In genomic region chr16:29687755-29688154, GRCh38 we compare ENCODE assay signal across 22 cellular contexts. TPM values are rescaled to one million over a fixed set of nuclear protein-coding genes. Genes with fewer than 3 reads are reported as not detected.
A peak's percentile ranks its signal among the peaks of the same experiment; 100 is the strongest.
DNase-seq lines count a peak whose midpoint lies in the region; ATAC-seq, FAIRE-seq and TF ChIP-seq lines count a peak whose summit lies in the region.
"Had no signal": no experiment of that assay in that cellular context is flagged by ENCODE, and none has a peak within 500 bp of the region (broad histone marks: within the 10 kb centered on the region; RNA-seq: fewer than 3 reads in every experiment).

No MANE protein-coding gene starts in this region.

- no peaks in the 10 kb centered on the region; a peak in 3 of 5 replicates for H3K9me3 Mint-ChIP-seq in H9
- H3K9me3 Mint-ChIP-seq in nephron progenitor cell = peaks cover 27% of the 10 kb centered on the region
- H3K9me3 Mint-ChIP-seq: CD8-positive, alpha-beta T cell; immature natural killer cell; stimulated activated naive CD8-positive, alpha-beta T cell treated with anti-CD3 and anti-CD28 coated beads, Interleukin-15, amount 100 ng/mL, for 72 hours had no signal

- no CpG with 5 or more reads among the region's 2 CpGs for WGBS in H9 (ENCODE audit: extremely low coverage, insufficient read length, low lambda C conversion rate)
- 29% methylated on average over 2 of the region's 2 CpGs for WGBS in K562 (ENCODE audit: insufficient coverage, low coverage, missing lambda C conversion rate)

- H3K27ac Mint-ChIP-seq in H9 = peak overlapping the region; percentile 80 to 95 (median 91); a peak in 5 of 7 replicates
- H3K27ac Mint-ChIP-seq in nephron progenitor cell = peak overlapping the region; percentile 17
- H3K27ac Mint-ChIP-seq: CD8-positive, alpha-beta T cell; stimulated activated naive CD8-positive, alpha-beta T cell treated with anti-CD3 and anti-CD28 coated beads, Interleukin-15, amount 100 ng/mL, for 72 hours had no signal

- H3K27me3 ChIP-seq in H9 (ENCODE audit: insufficient read depth, low read length) = no peaks in the 10 kb centered on the region
- no peaks in the 10 kb centered on the region for H3K27me3 ChIP-seq in K562 (ENCODE audit: control insufficient read depth in 2 of 2, insufficient read depth in 2 of 2, low read length in 2 of 2)
- H3K27me3 ChIP-seq: MG63, neutrophil, transverse colon had no signal

- H3K4me3 Mint-ChIP-seq in H9 (peak overlapping the region in 1 of 2 experiments; percentile 68; a peak in 2 of 5 replicates), nephron progenitor cell (no peak overlapping the region)
- H3K4me3 Mint-ChIP-seq: activated naive CD8-positive, alpha-beta T cell; CD8-positive, alpha-beta T cell; immature natural killer cell; stimulated activated naive CD8-positive, alpha-beta T cell treated with anti-CD3 and anti-CD28 coated beads, Interleukin-15, amount 100 ng/mL, for 72 hours had no signal

- no peak for ATAC-seq in K562
- no peak for ATAC-seq in HG02763 (IDR thresholded peaks at IDR 0.05; ENCODE audit: unreplicated experiment)
- no peak for ATAC-seq in HG03439 (IDR thresholded peaks at IDR 0.05; ENCODE audit: unreplicated experiment)
- ATAC-seq: CD8-positive, alpha-beta T cell; left ventricle myocardium superior; mucosa of descending colon; stimulated activated naive CD8-positive, alpha-beta T cell treated with anti-CD3 and anti-CD28 coated beads, Interleukin-15, amount 100 ng/mL, for 72 hours had no signal

- CTCF ChIA-PET in K562 (lab: Yijun Ruan, JAX; ENCODE audit: low intra/inter-chr PET ratio) = no interaction called here

- H3K79me2 ChIP-seq in H9 (ENCODE audit: insufficient read depth, low read length) (no peaks in the 10 kb centered on the region; the same call in 1 of the 2 replicates), K562 (ENCODE audit: control insufficient read depth, insufficient read depth, low read length) (peaks cover 62% of the 10 kb centered on the region)

- no peak for TF ChIP-seq POLR2A in K562 (conservative IDR thresholded peaks at IDR 0.05)

- no peak overlapping the region for H2BK20ac ChIP-seq in H9 (ENCODE audit: low read depth, low read length, poor library complexity, severe bottlenecking)

- peaks cover 7% of the 10 kb centered on the region for H3K79me1 ChIP-seq in H9 (ENCODE audit: insufficient read depth, low read depth, low read length, poor library complexity, severe bottlenecking)

- no peak for TF ChIP-seq CTCF in H9 (conservative IDR thresholded peaks at IDR 0.05)
- TF ChIP-seq CTCF in K562 (IDR thresholded peaks at IDR 0.05 in 2 of 3, conservative IDR thresholded peaks at IDR 0.05 in 1 of 3; ENCODE audit: insufficient read depth in 2 of 3, low read depth in 1 of 3, low read length in 3 of 3) = no peak
- no peak for TF ChIP-seq CTCF in nephron progenitor cell (IDR thresholded peaks at IDR 0.05)

- in situ Hi-C loops in K562 (cut with MboI) = no loop called here

- H3K4me1 ChIP-seq in H9 (ENCODE audit: insufficient read depth, low read length) = peaks cover 5% of the 10 kb centered on the region; the same call in 1 of the 2 replicates
- peaks cover 15 to 38% of the 10 kb centered on the region in 2 experiments for H3K4me1 ChIP-seq in K562 (replicated peaks in 1 of 2; ENCODE audit: control insufficient read depth in 2 of 2, insufficient read depth in 2 of 2, low read length in 2 of 2)
- H3K4me1 ChIP-seq: transverse colon had no signal

- H3K23me2 ChIP-seq in H9 (ENCODE audit: insufficient read length, low read depth, low read length, poor library complexity, severe bottlenecking) = no peaks in the 10 kb centered on the region

- H2BK120ac ChIP-seq in H9 (ENCODE audit: low read depth, low read length, poor library complexity, severe bottlenecking) = no peak overlapping the region

- DNase-seq in H9 (no peak), K562 (ENCODE audit: extremely low read depth in 1 of 4, low spot score in 3 of 4) (no peak), nephron progenitor cell (no peak), NCI-H526 (lab: John Stamatoyannopoulos, UW) (no peak)
- DNase-seq: activated CD4-positive, alpha-beta T cell treated with anti-CD3 and anti-CD28 coated beads for 1 hour; CD8-positive, alpha-beta T cell; immature natural killer cell; IMR-90; left ventricle myocardium superior; MG63; NCI-H1417 treated with DMSO at 0.1 percent for 48 hours; NCI-H524 treated with DMSO at 0.1 percent for 48 hours; small intestine; stimulated activated CD4-positive, alpha-beta T cell treated with anti-CD3 and anti-CD28 coated beads, Interleukin-4, amount 100 ng/mL, for 1 hour; stimulated activated naive CD8-positive, alpha-beta T cell treated with anti-CD3 and anti-CD28 coated beads, Interleukin-15, amount 100 ng/mL, for 72 hours; transverse colon had no signal

- no peak overlapping the region for H2AK5ac ChIP-seq in H9 (ENCODE audit: insufficient read length, low read length)

- peaks cover 8% of the 10 kb centered on the region for H3K9me1 ChIP-seq in K562 (ENCODE audit: control insufficient read depth, insufficient read depth, low read length)

- H3K4me2 ChIP-seq in H9 (ENCODE audit: insufficient read depth, insufficient read length, low read length) (no peak overlapping the region), K562 (ENCODE audit: insufficient read depth, low read length) (no peak overlapping the region)

- no peak overlapping the region for H3K4ac ChIP-seq in H9 (ENCODE audit: low read depth, low read length)

- no peak overlapping the region for H3K56ac ChIP-seq in H9 (ENCODE audit: insufficient read length, low read depth, low read length)

- no peak overlapping the region for H3K4me3 ChIP-seq in K562
- H3K4me3 ChIP-seq: MG63, mucosa of descending colon, transverse colon had no signal

- no TSS peak for BruUV-seq in K562 (replicated peaks; lab: Mats Ljungman, UMichigan)

- H3K9ac ChIP-seq in H9 (ENCODE audit: extremely low read depth, insufficient read length, low read length) = no peak overlapping the region
- H3K9ac ChIP-seq in K562 (ENCODE audit: insufficient read depth in 1 of 2, low read depth in 2 of 2, low read length in 2 of 2) = no peak overlapping the region; a peak in 1 of 4 replicates

- H3K4me1 Mint-ChIP-seq in H9 (peaks cover 26 to 27% of the 10 kb centered on the region in 2 experiments), nephron progenitor cell (peaks cover 26% of the 10 kb centered on the region)

- H2BK12ac ChIP-seq in H9 (ENCODE audit: insufficient read length, low read depth, low read length) = no peak overlapping the region

- H4K91ac ChIP-seq in H9 (ENCODE audit: insufficient read length, low read depth, low read length) = no peak overlapping the region

- no peak overlapping the region for H3T11ph ChIP-seq in H9 (ENCODE audit: low read length)

- H4K20me1 ChIP-seq in H9 (ENCODE audit: control insufficient read depth, insufficient read depth, insufficient read length) = no peaks in the 10 kb centered on the region
- 0 out of 2 replicates have a peak, but pooled peaks cover 15% of the 10 kb centered on the region for H4K20me1 ChIP-seq in K562 (replicated peaks; ENCODE audit: control insufficient read depth, insufficient read depth, low read length)

- no peak for FAIRE-seq in K562 (lab: Jason Lieb, UNC)
- FAIRE-seq: GM19239, small intestine had no signal

- H3K27ac ChIP-seq in H9 (ENCODE audit: insufficient read length, low read depth, low read length) = no peak overlapping the region
- H3K27ac ChIP-seq in K562 (ENCODE audit: extremely low read depth, low read depth, low read length) = peak overlapping the region; percentile 23; the same call in 1 of the 3 replicates
- H3K27ac ChIP-seq: transverse colon had no signal

- no peak overlapping the region for H4K8ac ChIP-seq in H9 (replicated peaks; ENCODE audit: insufficient read length, low read depth, low read length)

- TF ChIP-seq EP300 in K562 (IDR thresholded peaks at IDR 0.05; ENCODE audit: low read length) = no peak

- H4K5ac ChIP-seq in H9 (ENCODE audit: insufficient read length, low read depth, low read length) = no peak overlapping the region

- H2BK15ac ChIP-seq in H9 (ENCODE audit: low read depth, low read length) = no peak overlapping the region

- H3K27me3 Mint-ChIP-seq in H9 (ENCODE audit: low read depth) (no peaks in the 10 kb centered on the region), nephron progenitor cell (ENCODE audit: low read depth, poor library complexity) (no peaks in the 10 kb centered on the region)
- H3K27me3 Mint-ChIP-seq: activated naive CD8-positive, alpha-beta T cell; stimulated activated naive CD8-positive, alpha-beta T cell treated with anti-CD3 and anti-CD28 coated beads, Interleukin-15, amount 100 ng/mL, for 72 hours had no signal

- intact Hi-C loops in K562 (cut with micrococcal nuclease) = no loop called here

- peaks cover 54% of the 10 kb centered on the region; the same call in 2 of the 3 replicates for H3K36me3 ChIP-seq in K562 (ENCODE audit: control insufficient read depth, insufficient read depth, low read length)
- H3K36me3 ChIP-seq: MG63, neutrophil, transverse colon had no signal

- no peak overlapping the region for H3K14ac ChIP-seq in H9 (ENCODE audit: insufficient read depth, low read length)

- no peak overlapping the region for H3K18ac ChIP-seq in H9 (ENCODE audit: insufficient read length, low read depth, low read length)

- H3K23ac ChIP-seq in H9 (ENCODE audit: insufficient read length, low read depth, low read length) = no peak overlapping the region

- TF ChIP-seq RAD21 in K562 (CRISPR knock-in tag; conservative IDR thresholded peaks at IDR 0.05 in 1 of 2, IDR thresholded peaks at IDR 0.05 in 1 of 2) = no peak

- H3K9me3 ChIP-seq in H9 (ENCODE audit: control insufficient read depth, low read depth, low read length) (no peaks in the 10 kb centered on the region), K562 (replicated peaks; ENCODE audit: control insufficient read depth, insufficient read depth, low read depth, low read length) (0 out of 2 replicates have a peak, but pooled peaks cover 6% of the 10 kb centered on the region)
- H3K9me3 ChIP-seq: MG63, mucosa of descending colon, neutrophil, transverse colon had no signal

- peaks cover 24 to 61% (median 56%) of the 10 kb centered on the region in 3 experiments for H3K36me3 Mint-ChIP-seq in H9 (ENCODE audit: insufficient read depth in 1 of 3, low read depth in 3 of 3)
- peaks cover 79% of the 10 kb centered on the region for H3K36me3 Mint-ChIP-seq in nephron progenitor cell (ENCODE audit: low read depth)
- H3K36me3 Mint-ChIP-seq: activated naive CD8-positive, alpha-beta T cell; CD8-positive, alpha-beta T cell; immature natural killer cell had no signal

- POLR2A ChIA-PET in K562 (lab: Yijun Ruan, JAX) = interaction anchor here (0.6 to 4.5 kb wide), 5 partner anchors 9 to 23 kb away, joined by 3 to 30 read pairs (median 5); partner anchors contain the start of gene QPRT

- H2BK5ac ChIP-seq in H9 (ENCODE audit: insufficient read length, low read length) = no peak overlapping the region

- H2AFZ ChIP-seq in H9 (ENCODE audit: low read length) (no peak overlapping the region), K562 (ENCODE audit: low read depth, low read length) (no peak overlapping the region)

RNA-seq across cellular contexts. Expression of gene QPRT, which starts 8.8 kb away (rescaled TPM):
- total RNA-seq in H9 (2021) = 107 TPM in 2 replicates
- 45.6 and 86.1 TPM in 2 replicates for total RNA-seq in K562 (2011; cell fraction: chromatin; rRNA removed; ENCODE audit: low replicate concordance)
- 57.9 and 68.0 TPM in 2 replicates for total RNA-seq in K562 (2011; cell fraction: nucleolus; rRNA removed)
- total RNA-seq in K562 (2011; cell fraction: nucleoplasm; rRNA removed) = 66.3 and 114 TPM in 2 replicates
- 112 and 115 TPM in 2 replicates for total RNA-seq in K562 (2014; rRNA removed)
- 37.3 and 39.2 TPM in 2 replicates for total RNA-seq in K562 (2014; rRNA removed; fragmentation: Illumina TruSeq; extraction: Trizol)
- 72.8 and 76.7 TPM in 2 replicates for total RNA-seq in K562 (2015; rRNA removed; fragmentation: Illumina TruSeq; extraction: Trizol)
- 80.7 and 86.5 TPM in 2 replicates for total RNA-seq in K562 (2021)
- polyA plus RNA-seq in K562 (2011; rRNA removed) = 38.9 and 73.1 TPM in 2 replicates
- 79.6 and 90.5 TPM in 2 replicates for polyA plus RNA-seq in K562 (2011; cell fraction: cytosol; rRNA removed)
- 56.0 and 57.6 TPM in 2 replicates for polyA plus RNA-seq in K562 (2011; cell fraction: nucleus; rRNA removed)
- 120 and 164 TPM in 2 replicates for polyA plus RNA-seq in K562 (2012)
- polyA plus RNA-seq in K562 (2014; fragmentation: Illumina TruSeq; extraction: Trizol) = 64.1 and 72.4 TPM in 2 replicates
- 10 to 100 TPM in 1 of 2 experiments, 1 to 10 TPM in 1; 7.7 to 10.8 TPM for polyA plus RNA-seq in K562 (2014; fragmentation: Nextera tagmentation; extraction: Ambion mirVana)
- 64.3 and 68.8 TPM in 2 replicates for polyA plus RNA-seq in K562 (2014; rRNA removed)
- 37.4 and 44.7 TPM in 2 replicates for polyA minus RNA-seq in K562 (2011; rRNA and poly(A)+ RNA removed)
- 56.5 and 107 TPM in 2 replicates for polyA minus RNA-seq in K562 (2011; cell fraction: cytosol; rRNA and poly(A)+ RNA removed)
- 12.7 and 19.0 TPM in 2 replicates for polyA minus RNA-seq in K562 (2011; cell fraction: nucleus; rRNA and poly(A)+ RNA removed)

RNA-seq across cellular contexts. Expression of gene SPN, which starts 24.7 kb away (rescaled TPM):
- 0.77 and 1.1 TPM in 2 replicates for total RNA-seq in H9 (2021)
- 97.4 and 224 TPM in 2 replicates for total RNA-seq in K562 (2011; cell fraction: chromatin; rRNA removed; ENCODE audit: low replicate concordance)
- total RNA-seq in K562 (2011; cell fraction: nucleolus; rRNA removed) = 129 and 166 TPM in 2 replicates
- 142 and 171 TPM in 2 replicates for total RNA-seq in K562 (2011; cell fraction: nucleoplasm; rRNA removed)
- 75.4 and 91.8 TPM in 2 replicates for total RNA-seq in K562 (2014; rRNA removed)
- total RNA-seq in K562 (2014; rRNA removed; fragmentation: Illumina TruSeq; extraction: Trizol) = 80.6 and 85.0 TPM in 2 replicates
- total RNA-seq in K562 (2015; rRNA removed; fragmentation: Illumina TruSeq; extraction: Trizol) = 110 and 114 TPM in 2 replicates
- total RNA-seq in K562 (2021) = 202 and 225 TPM in 2 replicates
- polyA plus RNA-seq in K562 (2011; rRNA removed) = 56.7 and 114 TPM in 2 replicates
- 56.3 and 107 TPM in 2 replicates for polyA plus RNA-seq in K562 (2011; cell fraction: cytosol; rRNA removed)
- polyA plus RNA-seq in K562 (2011; cell fraction: nucleus; rRNA removed) = 80.5 and 114 TPM in 2 replicates
- 152 and 220 TPM in 2 replicates for polyA plus RNA-seq in K562 (2012)
- 174 and 221 TPM in 2 replicates for polyA plus RNA-seq in K562 (2014; fragmentation: Illumina TruSeq; extraction: Trizol)
- polyA plus RNA-seq in K562 (2014; fragmentation: Nextera tagmentation; extraction: Ambion mirVana) = 10 to 100 TPM; 24.3 to 34.3 TPM
- polyA plus RNA-seq in K562 (2014; rRNA removed) = 74.2 and 79.4 TPM in 2 replicates
- 64.6 and 73.0 TPM in 2 replicates for polyA minus RNA-seq in K562 (2011; rRNA and poly(A)+ RNA removed)
- 66.4 and 80.3 TPM in 2 replicates for polyA minus RNA-seq in K562 (2011; cell fraction: cytosol; rRNA and poly(A)+ RNA removed)
- 15.9 and 30.7 TPM in 2 replicates for polyA minus RNA-seq in K562 (2011; cell fraction: nucleus; rRNA and poly(A)+ RNA removed)
- total RNA-seq: IMR-90 had no signal
- polyA plus RNA-seq: IMR-90 had no signal

RNA-seq across cellular contexts. Expression of gene C16orf54, which starts 58.0 kb away (rescaled TPM):
- total RNA-seq in H9 (2021) (not detected in 2 replicates), K562 (2014; rRNA removed) (not detected in 2 replicates), K562 (2014; rRNA removed; fragmentation: Illumina TruSeq; extraction: Trizol) (not detected in 2 replicates), K562 (2015; rRNA removed; fragmentation: Illumina TruSeq; extraction: Trizol) (not detected in 2 replicates), K562 (2021) (0.09 TPM in 1 of 2 replicates, not detected in the other)
- not detected in 2 replicates for total RNA-seq in K562 (2011; cell fraction: chromatin; rRNA removed; ENCODE audit: low replicate concordance)
- not detected in 2 replicates for total RNA-seq in K562 (2011; cell fraction: nucleolus; rRNA removed)
- total RNA-seq in K562 (2011; cell fraction: nucleoplasm; rRNA removed) = not detected in 2 replicates
- polyA plus RNA-seq in K562 (2011; rRNA removed) (not detected in 2 replicates), K562 (2014; fragmentation: Illumina TruSeq; extraction: Trizol) (not detected in 2 replicates), K562 (2014; fragmentation: Nextera tagmentation; extraction: Ambion mirVana) (not detected), K562 (2014; rRNA removed) (not detected in 2 replicates)
- not detected in 2 replicates for polyA plus RNA-seq in K562 (2011; cell fraction: cytosol; rRNA removed)
- not detected in 2 replicates for polyA plus RNA-seq in K562 (2011; cell fraction: nucleus; rRNA removed)
- not detected in 2 replicates for polyA plus RNA-seq in K562 (2012)
- not detected in 2 replicates for polyA minus RNA-seq in K562 (2011; rRNA and poly(A)+ RNA removed)
- not detected in 2 replicates for polyA minus RNA-seq in K562 (2011; cell fraction: cytosol; rRNA and poly(A)+ RNA removed)
- polyA minus RNA-seq in K562 (2011; cell fraction: nucleus; rRNA and poly(A)+ RNA removed) = not detected in 2 replicates
- total RNA-seq: IMR-90 had no signal
- polyA plus RNA-seq: IMR-90 had no signal

Comparison
In these comparisons a context has a peak if more than half of its experiments do, and no peak if none do; other contexts are left out.
1. RNA of gene SPN, which starts 24.7 kb away (total RNA-seq): 75.4 to 225 TPM in K562; 0.77 to 1.1 TPM in H9; every median in the first group is over 10 times any median in the second.